Comparison of ENCODE assay signal across 9 cellular contexts in genomic region chrX:63350551-63350950, GRCh38. TPM values are rescaled to one million over a fixed set of nuclear protein-coding genes. Genes with fewer than 3 reads are reported as not detected.
DNase-seq lines count a peak whose midpoint lies in the region; ATAC-seq, FAIRE-seq and TF ChIP-seq lines count a peak whose summit lies in the region.
"Had no signal": no experiment of that assay in that cellular context is flagged by ENCODE, and none has a peak within 500 bp of the region (broad histone marks: within the 10 kb centered on the region; RNA-seq: fewer than 3 reads in every experiment).

No MANE protein-coding gene starts in this region.

- H3K9me3 Mint-ChIP-seq in T-cell, result no peaks in the 10 kb centered on the region
- no peaks in the 10 kb centered on the region for H3K9me3 Mint-ChIP-seq in dendritic cell treated with granulocyte-macrophage colony-stimulating factor and Interleukin-4, amounts not matched to agents 40 ng/mL and 50 ng/mL, for 4 days
- no peaks in the 10 kb centered on the region for H3K9me3 Mint-ChIP-seq in memory B cell

- H3K4me3 ChIP-seq in thoracic aorta, result peak overlapping the region; percentile 86

- intact Hi-C loops in dendritic cell treated with granulocyte-macrophage colony-stimulating factor and Interleukin-4, amounts not matched to agents 40 ng/mL and 50 ng/mL, for 4 days (cut with micrococcal nuclease), result loop anchor here (5.0 kb wide), 1 partner anchor 402 kb away; a partner anchor contains a TSS

- TF ChIP-seq CTCF in thoracic aorta (IDR thresholded peaks at IDR 0.05), result no peak

- H3K9me3 ChIP-seq in thoracic aorta, result no peaks in the 10 kb centered on the region

- DNase-seq in ELR (ENCODE audit: low read depth), result peak; percentile 49
- DNase-seq in HTR-8/SVneo (ENCODE audit: insufficient read length, low spot score), result peak; percentile 1
- DNase-seq in T-cell, result peak in 4 of 34 experiments; percentile 2 to 8 (median 6)
- peak in 1 of 2 donors; percentile 0 for DNase-seq in memory B cell (ENCODE audit: low spot score in 2 of 2)
- no peak for DNase-seq in thoracic aorta (ENCODE audit: low spot score)
- no peak for DNase-seq in AG08395 (ENCODE audit: low spot score)

- H3K4me1 Mint-ChIP-seq in T-cell (peaks cover 21 to 27% (median 21%) of the 10 kb centered on the region in 3 donors), memory B cell (peaks cover 17% of the 10 kb centered on the region)
- H3K4me1 Mint-ChIP-seq in dendritic cell treated with granulocyte-macrophage colony-stimulating factor and Interleukin-4, amounts not matched to agents 40 ng/mL and 50 ng/mL, for 4 days (ENCODE audit: low read depth), result peaks cover 24% of the 10 kb centered on the region

- H3K27ac ChIP-seq in thoracic aorta, result peak overlapping the region; percentile 63 to 76

- H3K4me1 ChIP-seq in thoracic aorta (ENCODE audit: control insufficient read depth in 1 of 2, low read depth in 2 of 2), result no peaks in the 10 kb centered on the region

- H3K27me3 Mint-ChIP-seq in T-cell (peaks cover 0 to 10% of the 10 kb centered on the region in 2 donors), memory B cell (no peaks in the 10 kb centered on the region)
- no peaks in the 10 kb centered on the region for H3K27me3 Mint-ChIP-seq in dendritic cell treated with granulocyte-macrophage colony-stimulating factor and Interleukin-4, amounts not matched to agents 40 ng/mL and 50 ng/mL, for 4 days

- H3K27ac Mint-ChIP-seq in T-cell, result peak overlapping the region; percentile 55 to 74
- peak overlapping the region; percentile 92 for H3K27ac Mint-ChIP-seq in dendritic cell treated with granulocyte-macrophage colony-stimulating factor and Interleukin-4, amounts not matched to agents 40 ng/mL and 50 ng/mL, for 4 days
- H3K27ac Mint-ChIP-seq in memory B cell, result peak overlapping the region; percentile 77

- H3K36me3 Mint-ChIP-seq in T-cell (no peaks in the 10 kb centered on the region), memory B cell (no peaks in the 10 kb centered on the region)
- peaks cover 9% of the 10 kb centered on the region for H3K36me3 Mint-ChIP-seq in dendritic cell treated with granulocyte-macrophage colony-stimulating factor and Interleukin-4, amounts not matched to agents 40 ng/mL and 50 ng/mL, for 4 days (ENCODE audit: low read depth)

- FAIRE-seq in HTR-8/SVneo (lab: Jason Lieb, UNC), result no peak
- FAIRE-seq: endometrium had no signal

- ATAC-seq in GM21423 (IDR thresholded peaks at IDR 0.05; ENCODE audit: unreplicated experiment) (peak; percentile 38), T-cell (replicated peaks in 1 of 4) (peak; percentile 44 to 48 (median 46)), memory B cell (ENCODE audit: low read depth) (peak; percentile 21), thoracic aorta (ENCODE audit: insufficient number of reproducible peaks, low FRiP score, low read depth) (no peak)

- POLR2A ChIA-PET in T-cell (lab: Charles Lee), result no interaction called here

- H3K36me3 ChIP-seq in thoracic aorta, result no peaks in the 10 kb centered on the region

- H3K27me3 ChIP-seq in thoracic aorta (replicated peaks; ENCODE audit: insufficient read depth), result no peaks in the 10 kb centered on the region

- peak overlapping the region; percentile 79 to 92 (median 88) for H3K4me3 Mint-ChIP-seq in T-cell
- peak overlapping the region; percentile 91 for H3K4me3 Mint-ChIP-seq in dendritic cell treated with granulocyte-macrophage colony-stimulating factor and Interleukin-4, amounts not matched to agents 40 ng/mL and 50 ng/mL, for 4 days
- peak overlapping the region; percentile 97 for H3K4me3 Mint-ChIP-seq in memory B cell

- CTCF ChIA-PET in T-cell (lab: Charles Lee), result no interaction called here

RNA-seq across cellular contexts. Expression of gene SPIN4, which starts 0.6 kb away (rescaled TPM):
- total RNA-seq in T-cell (1 to 10 TPM; 1.2 to 3.0 (median 2.5) TPM), thoracic aorta (10 to 100 TPM in 1 of 2 donors, 1 to 10 TPM in 1; 7.9 to 12.6 TPM)

Comparison
In these comparisons a context has a peak if more than half of its experiments do, and no peak if none do; other contexts are left out.
1. DNase-seq: peak in ELR (single experiment) and HTR-8/SVneo (single experiment); none in thoracic aorta (single experiment) and AG08395 (single experiment).
2. Peak in every context shown above with its lines, with median percentiles within 50 percentile points of each other: H3K27ac Mint-ChIP-seq and H3K4me3 Mint-ChIP-seq.